ENCODE assay signal across 19 cellular contexts in the genomic region with DNA sequence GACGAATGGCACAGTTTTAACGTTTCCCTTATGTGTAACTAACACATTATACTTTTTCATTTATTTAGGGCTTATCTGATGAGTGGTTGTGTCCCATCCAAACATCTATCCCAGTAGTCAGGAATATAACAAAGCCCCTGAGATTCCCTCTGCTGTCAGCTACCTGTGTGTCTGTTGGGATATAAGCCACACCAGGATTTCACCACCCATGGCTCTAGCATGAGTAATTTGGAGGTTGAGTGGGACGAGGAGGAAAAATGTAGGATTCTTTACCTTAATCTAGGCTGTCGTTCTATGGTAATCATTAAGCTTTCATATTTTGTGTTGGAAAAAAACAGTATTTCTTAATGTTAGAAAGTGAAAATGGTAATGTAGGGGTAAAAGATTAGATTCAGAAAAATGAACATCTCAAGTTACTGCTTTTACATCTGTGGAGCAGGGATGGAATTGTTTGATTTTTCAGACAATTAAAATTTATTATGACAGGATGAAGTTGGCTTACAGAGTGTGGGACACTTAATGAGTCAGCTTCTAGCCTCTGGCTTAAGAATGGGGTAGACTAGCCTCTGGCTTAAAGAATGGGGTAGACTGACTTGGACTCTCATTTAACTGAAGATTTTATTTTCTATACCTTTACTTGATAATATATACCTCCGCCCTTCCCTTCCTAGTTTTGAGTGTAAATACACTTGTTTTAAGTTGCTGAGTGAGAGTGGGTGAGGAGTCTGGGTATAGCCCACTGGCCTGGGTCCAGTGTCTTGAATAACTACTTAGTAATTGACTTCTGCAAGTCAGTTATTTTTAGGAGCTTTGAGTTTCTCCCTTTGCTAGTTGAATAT.
DNase-seq lines count a peak whose midpoint lies in the region; ATAC-seq, FAIRE-seq and TF ChIP-seq lines count a peak whose summit lies in the region.
"Had no signal": no experiment of that assay in that cellular context is flagged by ENCODE, and none has a peak within 500 bp of the region (broad histone marks: within the 10 kb centered on the region; RNA-seq: fewer than 3 reads in every experiment).

No MANE protein-coding gene starts in this region.

- no peak overlapping the region for H3K27ac Mint-ChIP-seq in activated naive CD4-positive, alpha-beta T cell treated with anti-CD3 and anti-CD28 coated beads, Interleukin-2, amount 10 ng/mL, durations not matched to agents 7 days and 5 days

- DNase-seq in NCI-H2171 treated with DMSO at 0.1 percent for 48 hours (lab: John Stamatoyannopoulos, UW) = peak; percentile 48
- no peak for DNase-seq in NCI-H2171 (lab: John Stamatoyannopoulos, UW)
- no peak for DNase-seq in K562 (ENCODE audit: extremely low read depth in 1 of 4, low spot score in 3 of 4)
- DNase-seq in psoas muscle = no peak
- DNase-seq in suprapubic skin (ENCODE audit: low spot score in 2 of 2) = no peak
- no peak for DNase-seq in activated naive CD4-positive, alpha-beta T cell treated with anti-CD3 and anti-CD28 coated beads, Interleukin-2, amount 10 ng/mL, durations not matched to agents 7 days and 5 days
- no peak for DNase-seq in NCI-H128 (lab: John Stamatoyannopoulos, UW; ENCODE audit: unreplicated experiment)
- DNase-seq: 8988T; activated CD4-positive, CD25-positive, alpha-beta regulatory T cell treated with anti-CD3 and anti-CD28 coated beads, Interleukin-2, amount 50 U/mL, for 72 hours; amygdala; esophagus squamous epithelium; GF-D8; left ventricle myocardium inferior; NCI-H2227 treated with DMSO at 0.1 percent for 48 hours; trophoblast cell had no signal

- no peaks in the 10 kb centered on the region for H3K9me2 ChIP-seq in Loucy (replicated peaks; ENCODE audit: low read depth, low read length)

- H3K4me3 Mint-ChIP-seq in activated naive CD4-positive, alpha-beta T cell treated with anti-CD3 and anti-CD28 coated beads, Interleukin-2, amount 10 ng/mL, durations not matched to agents 7 days and 5 days = no peak overlapping the region
- H3K4me3 Mint-ChIP-seq: nephron had no signal

- peaks cover 9% of the 10 kb centered on the region for H3K9me1 ChIP-seq in K562 (ENCODE audit: control insufficient read depth, insufficient read depth, low read length)

- TF ChIP-seq POLR2A in K562 (conservative IDR thresholded peaks at IDR 0.05) = no peak
- no peak for TF ChIP-seq POLR2A in suprapubic skin (IDR thresholded peaks at IDR 0.05)

- peaks cover 51% of the 10 kb centered on the region for H4K20me1 ChIP-seq in Loucy (ENCODE audit: insufficient read depth, low read length, poor library complexity, severe bottlenecking)
- H4K20me1 ChIP-seq in K562 (replicated peaks; ENCODE audit: control insufficient read depth, insufficient read depth, low read length) = no peaks in the 10 kb centered on the region; the same call in 1 of the 2 replicates

- POLR2A ChIA-PET in K562 (lab: Yijun Ruan, JAX) = interaction anchor here (1.1 to 1.2 kb wide), 2 partner anchors 10 to 14 kb away, joined by 3 to 5 read pairs; no protein-coding TSS in a partner anchor

- H3K9ac ChIP-seq in Loucy (ENCODE audit: low read depth, low read length, poor library complexity, severe bottlenecking) (peak overlapping the region; percentile 75), K562 (ENCODE audit: insufficient read depth in 1 of 2, low read depth in 2 of 2, low read length in 2 of 2) (no peak overlapping the region)

- H3K9me3 Mint-ChIP-seq in activated naive CD4-positive, alpha-beta T cell treated with anti-CD3 and anti-CD28 coated beads, Interleukin-2, amount 10 ng/mL, durations not matched to agents 7 days and 5 days = no peaks in the 10 kb centered on the region
- H3K9me3 Mint-ChIP-seq: nephron had no signal

- peaks cover 5% of the 10 kb centered on the region; the same call in 1 of the 2 replicates for H3F3A ChIP-seq in Loucy (ENCODE audit: low read depth)

- TF ChIP-seq CTCF in Loucy (conservative IDR thresholded peaks at IDR 0.05; ENCODE audit: low read length) (no peak), K562 (IDR thresholded peaks at IDR 0.05 in 2 of 3, conservative IDR thresholded peaks at IDR 0.05 in 1 of 3; ENCODE audit: insufficient read depth in 2 of 3, low read depth in 1 of 3, low read length in 3 of 3) (no peak), psoas muscle (IDR thresholded peaks at IDR 0.05) (no peak), suprapubic skin (IDR thresholded peaks at IDR 0.05) (no peak)

- H3K4me3 ChIP-seq in Loucy (ENCODE audit: low read length, poor library complexity, severe bottlenecking) (peak overlapping the region; percentile 73), K562 (no peak overlapping the region), psoas muscle (no peak overlapping the region), suprapubic skin (no peak overlapping the region)
- H3K4me3 ChIP-seq: colonic mucosa, esophagus squamous epithelium, left ventricle myocardium inferior had no signal

- FAIRE-seq in K562 (lab: Jason Lieb, UNC) = no peak
- FAIRE-seq: HTR-8/SVneo had no signal

- H3K27me3 Mint-ChIP-seq in activated naive CD4-positive, alpha-beta T cell treated with anti-CD3 and anti-CD28 coated beads, Interleukin-2, amount 10 ng/mL, durations not matched to agents 7 days and 5 days = no peaks in the 10 kb centered on the region

- peak overlapping the region; percentile 94 for H3K4me2 ChIP-seq in Loucy (ENCODE audit: low read depth, low read length, poor library complexity, severe bottlenecking)
- H3K4me2 ChIP-seq in K562 (ENCODE audit: insufficient read depth, low read length) = no peak overlapping the region

- intact Hi-C loops in K562 (cut with micrococcal nuclease) = loop anchor here (1.0 kb wide), 1 partner anchor 20 kb away; no protein-coding TSS in a partner anchor
- intact Hi-C loops in psoas muscle (cut with DNase I) = loop anchor here in 1 of 2 donors (5.0 kb wide), 1 partner anchor 38 kb away; no protein-coding TSS in a partner anchor

- H3K36me3 Mint-ChIP-seq in activated naive CD4-positive, alpha-beta T cell treated with anti-CD3 and anti-CD28 coated beads, Interleukin-2, amount 10 ng/mL, durations not matched to agents 7 days and 5 days = peaks cover 5% of the 10 kb centered on the region

- ATAC-seq in K562 (peak; percentile 41; the same call in 2 of the 3 replicates), psoas muscle (peak in 3 of 4 donors; percentile 37 to 62 (median 53))

- peaks cover 10% of the 10 kb centered on the region; the same call in 1 of the 2 replicates for H3K36me3 ChIP-seq in Loucy (ENCODE audit: insufficient read depth, low read length)
- no peaks in the 10 kb centered on the region; the same call in 1 of the 3 replicates for H3K36me3 ChIP-seq in K562 (ENCODE audit: control insufficient read depth, insufficient read depth, low read length)
- H3K36me3 ChIP-seq in psoas muscle (ENCODE audit: insufficient read depth in 1 of 2, low read depth in 1 of 2) = no peaks in the 10 kb centered on the region
- H3K36me3 ChIP-seq in suprapubic skin = no peaks in the 10 kb centered on the region
- H3K36me3 ChIP-seq: colonic mucosa, esophagus squamous epithelium, left ventricle myocardium inferior had no signal

- CTCF ChIA-PET in K562 (lab: Yijun Ruan, JAX; ENCODE audit: low intra/inter-chr PET ratio) = no interaction called here
- CTCF ChIA-PET in activated naive CD4-positive, alpha-beta T cell treated with anti-CD3 and anti-CD28 coated beads, Interleukin-2, amount 10 ng/mL, durations not matched to agents 7 days and 5 days (lab: Charles Lee) = interaction anchor here (1.7 to 2.2 kb wide), 2 partner anchors 9 to 22 kb away, joined by 6 to 7 read pairs; no protein-coding TSS in a partner anchor

- TF ChIP-seq EP300 in K562 (IDR thresholded peaks at IDR 0.05; ENCODE audit: low read length) (no peak), suprapubic skin (IDR thresholded peaks at IDR 0.05) (no peak)

- H3K9me3 ChIP-seq in Loucy (ENCODE audit: insufficient read depth, low read depth, low read length) (no peaks in the 10 kb centered on the region), K562 (replicated peaks; ENCODE audit: control insufficient read depth, insufficient read depth, low read depth, low read length) (no peaks in the 10 kb centered on the region), psoas muscle (no peaks in the 10 kb centered on the region), suprapubic skin (no peaks in the 10 kb centered on the region)
- H3K9me3 ChIP-seq: colonic mucosa, esophagus squamous epithelium, left ventricle myocardium inferior had no signal

- in situ Hi-C loops in K562 (cut with MboI) = no loop called here

- H3K27ac ChIP-seq in K562 (ENCODE audit: extremely low read depth, low read depth, low read length) (no peak overlapping the region), psoas muscle (no peak overlapping the region), suprapubic skin (no peak overlapping the region)
- H3K27ac ChIP-seq: colonic mucosa, esophagus squamous epithelium, left ventricle myocardium inferior had no signal

- H3K79me2 ChIP-seq in Loucy (ENCODE audit: insufficient read depth, low read length) = peaks cover 100% of the 10 kb centered on the region
- H3K79me2 ChIP-seq in K562 (ENCODE audit: control insufficient read depth, insufficient read depth, low read length) = peaks cover 92% of the 10 kb centered on the region

- peaks cover 67% of the 10 kb centered on the region for H3K4me1 Mint-ChIP-seq in activated naive CD4-positive, alpha-beta T cell treated with anti-CD3 and anti-CD28 coated beads, Interleukin-2, amount 10 ng/mL, durations not matched to agents 7 days and 5 days

- peaks cover 88% of the 10 kb centered on the region for H3K4me1 ChIP-seq in Loucy (ENCODE audit: insufficient read depth, low read length, poor library complexity, severe bottlenecking)
- peaks cover 0 to 19% of the 10 kb centered on the region in 2 experiments; a peak in 4 of 5 replicates for H3K4me1 ChIP-seq in K562 (replicated peaks in 1 of 2; ENCODE audit: control insufficient read depth in 2 of 2, insufficient read depth in 2 of 2, low read length in 2 of 2)
- H3K4me1 ChIP-seq in psoas muscle = peaks cover 46% of the 10 kb centered on the region
- H3K4me1 ChIP-seq in suprapubic skin = peaks cover 15% of the 10 kb centered on the region

- TF ChIP-seq RAD21 in K562 (CRISPR knock-in tag; conservative IDR thresholded peaks at IDR 0.05 in 1 of 2, IDR thresholded peaks at IDR 0.05 in 1 of 2) = no peak

- H3K27me3 ChIP-seq in Loucy (ENCODE audit: insufficient read depth, low read length, poor library complexity, severe bottlenecking) (no peaks in the 10 kb centered on the region), K562 (ENCODE audit: control insufficient read depth in 2 of 2, insufficient read depth in 2 of 2, low read length in 2 of 2) (no peaks in the 10 kb centered on the region), psoas muscle (ENCODE audit: insufficient read depth in 3 of 3, low read length in 2 of 3) (no peaks in the 10 kb centered on the region), suprapubic skin (no peaks in the 10 kb centered on the region)
- H3K27me3 ChIP-seq: colonic mucosa, esophagus squamous epithelium had no signal

- H2AFZ ChIP-seq in Loucy (ENCODE audit: low read length) = no peak overlapping the region
- no peak overlapping the region for H2AFZ ChIP-seq in K562 (ENCODE audit: low read depth, low read length)

- 77% methylated on average over 5 of the region's 5 CpGs for WGBS in K562 (ENCODE audit: insufficient coverage, low coverage, missing lambda C conversion rate)
- WGBS in psoas muscle, 3 donors = 92 to 94% (median 94%) methylated on average over 5 of the region's 5 CpGs
- 93% methylated on average over 5 of the region's 5 CpGs for WGBS in suprapubic skin

- BruUV-seq in K562 (replicated peaks; lab: Mats Ljungman, UMichigan) = no TSS peak

TF ChIP-seq in K562, 482 proteins besides CTCF, POLR2A, EP300 and RAD21 (continues in another document):
- no peak for TF ChIP-seq ZFPM2 (CRISPR knock-in tag; IDR thresholded peaks at IDR 0.05)
